8 cellular contexts compared by ENCODE assay signal in genomic region chr14:103123128-103123633, GRCh38. TPM values are rescaled to one million over a fixed set of nuclear protein-coding genes. Genes with fewer than 3 reads are reported as not detected.
DNase-seq lines count a peak whose midpoint lies in the region; ATAC-seq, FAIRE-seq and TF ChIP-seq lines count a peak whose summit lies in the region.

Gene TNFAIP2 (plus strand): TSS chr14:103123461. CDS start chr14:103126458, 2,997 bp downstream.

- intact Hi-C loops in PC-9 (cut with micrococcal nuclease; ENCODE audit: unreplicated experiment): no loop called here

- FAIRE-seq in GM12892 (lab: Jason Lieb, UNC) (peak; percentile 42), GM19239 (lab: Jason Lieb, UNC) (no peak)

- no peaks in the 10 kb centered on the region for H3K9me2 ChIP-seq in PC-9 (ENCODE audit: insufficient read depth)

- CTCF ChIA-PET in PC-9 (lab: Charles Lee): interaction anchor here (0.6 to 5.3 kb wide), 3 partner anchors 18 to 206 kb away, joined by 3 to 43 read pairs (median 5); partner anchors contain the start of gene LBHD2

- peak within 1 kb of the TSS; percentile 99 for H3K4me2 ChIP-seq in PC-9

- peak within 1 kb of the TSS; percentile 65 for H2AFZ ChIP-seq in PC-9

- ATAC-seq in GM19397 (IDR thresholded peaks at IDR 0.05; ENCODE audit: unreplicated experiment) (no peak), GM21825 (IDR thresholded peaks at IDR 0.05; ENCODE audit: unreplicated experiment) (no peak)

- peak within 1 kb of the TSS; percentile 86 for H3K27ac ChIP-seq in PC-9
- peak within 1 kb of the TSS; percentile 97 for H3K27ac ChIP-seq in neutrophil

- H3K4me1 ChIP-seq in PC-9 (replicated peaks; ENCODE audit: insufficient read depth) (peaks cover 56% of the 10 kb centered on the region), neutrophil (ENCODE audit: control insufficient read depth in 1 of 2, insufficient read depth in 1 of 2, low read depth in 1 of 2, low read length in 1 of 2) (peaks cover 63 to 69% of the 10 kb centered on the region in 2 experiments)

- TF ChIP-seq CTCF in PC-9 (conservative IDR thresholded peaks at IDR 0.05): no peak
- TF ChIP-seq CTCF in fibroblast of the aortic adventitia (IDR thresholded peaks at IDR 0.05; ENCODE audit: insufficient read depth, low read length): no peak
- TF ChIP-seq CTCF in neutrophil (IDR thresholded peaks at IDR 0.05): no peak

- no peaks in the 10 kb centered on the region for H3K27me3 ChIP-seq in PC-9 (ENCODE audit: insufficient read depth, low read depth)
- no peaks in the 10 kb centered on the region for H3K27me3 ChIP-seq in neutrophil

- H3K79me2 ChIP-seq in PC-9 (ENCODE audit: low read depth): peaks cover 50% of the 10 kb centered on the region

- POLR2A ChIA-PET in PC-9 (lab: Charles Lee; ENCODE audit: unreplicated experiment): interaction anchor here (0.5 kb wide), 1 partner anchor 19 kb away, joined by 3 read pairs; no protein-coding TSS in a partner anchor

- H3K9me3 ChIP-seq in PC-9 (ENCODE audit: insufficient read depth, low read depth) (no peaks in the 10 kb centered on the region), neutrophil (no peaks in the 10 kb centered on the region)

- peaks cover 36% of the 10 kb centered on the region for H4K20me1 ChIP-seq in PC-9 (ENCODE audit: insufficient read depth)

- peak; percentile 42; the same call in 1 of the 2 replicates for TF ChIP-seq POLR2A in GM12892 (IDR thresholded peaks at IDR 0.05; ENCODE audit: low read depth, low read length)

- peaks cover 64% of the 10 kb centered on the region for H3F3A ChIP-seq in PC-9 (ENCODE audit: insufficient read depth, low read depth)

- peak within 1 kb of the TSS; percentile 81 for H3K4me3 ChIP-seq in PC-9
- peak within 1 kb of the TSS; percentile 68 for H3K4me3 ChIP-seq in fibroblast of the aortic adventitia (ENCODE audit: low read depth, low read length)
- peak within 1 kb of the TSS; percentile 97 to 98 for H3K4me3 ChIP-seq in neutrophil (ENCODE audit: low read depth in 1 of 2, low read length in 1 of 2)

- no peak for DNase-seq in GM12892 (ENCODE audit: insufficient read length)
- DNase-seq in PC-9: peak; percentile 68 to 74
- peak; percentile 33 for DNase-seq in fibroblast of the aortic adventitia (ENCODE audit: low read depth)
- DNase-seq in GM19239 (ENCODE audit: insufficient read length, low spot score): no peak
- no peak for DNase-seq in NCI-H1105 treated with DMSO at 0.1 percent for 48 hours (lab: John Stamatoyannopoulos, UW)

- H3K36me3 ChIP-seq in PC-9 (ENCODE audit: low read depth) (peaks cover 34% of the 10 kb centered on the region), neutrophil (peaks cover 40% of the 10 kb centered on the region)

- no TSS peak for BruUV-seq in PC-9 (replicated peaks; lab: Mats Ljungman, UMichigan)

RNA-seq across cellular contexts. Expression of gene TNFAIP2, which starts in this region (rescaled TPM):
- polyA plus RNA-seq in GM12892 (2012; ENCODE audit: missing spikeins): 71.3 TPM
- total RNA-seq in PC-9 (2021): 291 and 366 TPM in 2 replicates
- 44.5 and 120 TPM in 2 replicates for total RNA-seq in fibroblast of the aortic adventitia (ENCODE audit: low replicate concordance)

Comparison
In these comparisons a context has a peak if more than half of its experiments do, and no peak if none do; other contexts are left out.
1. DNase-seq: peak in PC-9 (2 of 2) and fibroblast of the aortic adventitia (single experiment); none in GM12892 (single experiment), GM19239 (single experiment) and NCI-H1105 treated with DMSO at 0.1 percent for 48 hours (single experiment).
2. Peak in every context shown above with its lines, with median percentiles within 50 percentile points of each other: H3K4me3 ChIP-seq.